ENCODE assay signal across 14 cellular contexts in genomic region chr3:177977381-177978158, GRCh38.
DNase-seq lines count a peak whose midpoint lies in the region; ATAC-seq and TF ChIP-seq lines count a peak whose summit lies in the region.
"Had no signal": no experiment of that assay in that cellular context is flagged by ENCODE, and none has a peak within 500 bp of the region (broad histone marks: within the 10 kb centered on the region; RNA-seq: fewer than 3 reads in every experiment).

No MANE protein-coding gene starts in this region.

- ATAC-seq in HG03159 (IDR thresholded peaks at IDR 0.05; ENCODE audit: unreplicated experiment), result no peak
- ATAC-seq in HG02884 (IDR thresholded peaks at IDR 0.05; ENCODE audit: unreplicated experiment), result no peak
- ATAC-seq: gastroesophageal sphincter had no signal

- peaks cover 25% of the 10 kb centered on the region for H3F3A ChIP-seq in GM23248 (ENCODE audit: insufficient read depth)

- H3K4me1 ChIP-seq in GM23248 (ENCODE audit: insufficient read depth), result peaks cover 52% of the 10 kb centered on the region
- H3K4me1 ChIP-seq in OCI-LY3 (ENCODE audit: low read length), result peaks cover 25% of the 10 kb centered on the region
- H3K4me1 ChIP-seq: tibial nerve had no signal

- TF ChIP-seq CTCF in OCI-LY3 (IDR thresholded peaks at IDR 0.05; ENCODE audit: low read depth, low read length) (no peak), retinal pigment epithelial cell (conservative IDR thresholded peaks at IDR 0.05; ENCODE audit: low read depth, low read length) (no peak), dorsolateral prefrontal cortex (IDR thresholded peaks at IDR 0.05 in 54 of 56, conservative IDR thresholded peaks at IDR 0.05 in 2 of 56; ENCODE audit: low read depth in 1 of 56, partially characterized antibody in 56 of 56) (no peak)

- H2AFZ ChIP-seq in GM23248 (no peak overlapping the region), OCI-LY3 (ENCODE audit: low read depth, low read length) (no peak overlapping the region)

- no peaks in the 10 kb centered on the region for H3K9me3 ChIP-seq in GM23248 (ENCODE audit: low read depth)
- no peaks in the 10 kb centered on the region for H3K9me3 ChIP-seq in OCI-LY3 (ENCODE audit: insufficient read depth, low read length)
- H3K9me3 ChIP-seq: gastroesophageal sphincter, tibial nerve had no signal

- in situ Hi-C loops in GM23248 (cut with MboI), result no loop called here

- H3K9ac ChIP-seq in GM23248 (peak overlapping the region; percentile 49), OCI-LY3 (ENCODE audit: low read length) (no peak overlapping the region)

- 2 to 3% methylated on average over 2 of the region's 2 CpGs for WGBS in GM23248 (ENCODE audit: low coverage in 1 of 2, low lambda C conversion rate in 2 of 2, missing lambda C conversion rate in 2 of 2), 2 experiments

- H3K27ac ChIP-seq in GM23248 (peak overlapping the region; percentile 91), OCI-LY3 (ENCODE audit: low read length) (no peak overlapping the region), dorsolateral prefrontal cortex (no peak overlapping the region)
- H3K27ac ChIP-seq: gastroesophageal sphincter, tibial nerve, VCaP had no signal

- H4K20me1 ChIP-seq in GM23248 (ENCODE audit: insufficient read depth) (no peaks in the 10 kb centered on the region), OCI-LY3 (ENCODE audit: insufficient read depth, low read length) (no peaks in the 10 kb centered on the region)

- DNase-seq in GM23248 (peak; percentile 92), epidermal melanocyte (ENCODE audit: insufficient read length, low spot score) (peak; percentile 28), retinal pigment epithelial cell (ENCODE audit: low read depth) (peak; percentile 37), dorsolateral prefrontal cortex (no peak), LoVo (ENCODE audit: low spot score) (no peak)
- DNase-seq: activated naive CD4-positive, alpha-beta T cell treated with anti-CD3 and anti-CD28 coated beads, Interleukin-2, amount 10 ng/mL, durations not matched to agents 7 days and 5 days; NCI-H1048; stimulated activated CD4-positive, alpha-beta T cell treated with anti-CD3 and anti-CD28 coated beads, Interleukin-2, amount 100 ng/mL, for 48 hours had no signal

- no peaks in the 10 kb centered on the region for H3K9me2 ChIP-seq in GM23248 (ENCODE audit: insufficient read depth)

- intact Hi-C loops in dorsolateral prefrontal cortex (cut with DNase I), result no loop called here

- H3K79me2 ChIP-seq in GM23248 (ENCODE audit: insufficient read depth), result no peaks in the 10 kb centered on the region
- no peaks in the 10 kb centered on the region for H3K79me2 ChIP-seq in OCI-LY3 (ENCODE audit: low read length)

- H3K36me3 ChIP-seq in GM23248 (ENCODE audit: low read depth) (no peaks in the 10 kb centered on the region), OCI-LY3 (replicated peaks; ENCODE audit: low read depth, low read length) (no peaks in the 10 kb centered on the region)
- H3K36me3 ChIP-seq: gastroesophageal sphincter, tibial nerve had no signal

- H3K27me3 ChIP-seq in GM23248 (replicated peaks; ENCODE audit: insufficient read depth) (no peaks in the 10 kb centered on the region), OCI-LY3 (ENCODE audit: low read depth, low read length) (no peaks in the 10 kb centered on the region), dorsolateral prefrontal cortex (no peaks in the 10 kb centered on the region)
- H3K27me3 ChIP-seq: gastroesophageal sphincter, tibial nerve had no signal

- H3K4me2 ChIP-seq in GM23248 (ENCODE audit: unreplicated experiment), result peak overlapping the region; percentile 89
- peak overlapping the region; percentile 35 for H3K4me2 ChIP-seq in OCI-LY3 (ENCODE audit: low read length)

- H3K4me3 ChIP-seq in GM23248 (peak overlapping the region; percentile 27; the same call in 1 of the 2 replicates), OCI-LY3 (ENCODE audit: low read length) (no peak overlapping the region), retinal pigment epithelial cell (ENCODE audit: low read length) (no peak overlapping the region), dorsolateral prefrontal cortex (no peak overlapping the region)
- H3K4me3 ChIP-seq: gastroesophageal sphincter, tibial nerve had no signal

Comparison
In these comparisons a context has a peak if more than half of its experiments do, and no peak if none do; other contexts are left out.
1. DNase-seq: peak in GM23248 (single experiment), epidermal melanocyte (single experiment) and retinal pigment epithelial cell (single experiment); none in dorsolateral prefrontal cortex (0 of 10) and LoVo (single experiment).